Comparison of ENCODE assay signal across 16 cellular contexts in the genomic region with DNA sequence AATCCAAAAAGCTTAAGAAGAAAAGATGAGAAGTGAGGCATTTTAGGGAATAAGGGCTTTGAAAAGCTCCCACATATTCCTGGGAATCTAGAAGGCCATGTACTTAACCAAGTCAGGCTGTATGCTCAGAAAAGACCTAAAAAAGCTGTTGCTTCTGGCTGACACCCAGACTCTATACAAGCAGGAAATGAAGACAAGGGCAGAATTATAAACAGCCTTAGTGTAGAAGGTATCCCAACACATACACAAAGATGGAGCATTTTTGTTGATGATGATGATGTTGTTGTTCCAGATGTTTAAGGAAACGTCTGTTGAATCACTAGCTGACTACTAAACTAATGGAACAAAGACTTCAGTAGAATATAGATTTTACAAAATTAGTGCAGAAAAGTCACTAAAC. TPM values are rescaled to one million over a fixed set of nuclear protein-coding genes. Genes with fewer than 3 reads are reported as not detected.
A peak's percentile ranks its signal among the peaks of the same experiment; 100 is the strongest.
DNase-seq lines count a peak whose midpoint lies in the region; ATAC-seq, FAIRE-seq and TF ChIP-seq lines count a peak whose summit lies in the region.
"Had no signal": no experiment of that assay in that cellular context is flagged by ENCODE, and none has a peak within 500 bp of the region (broad histone marks: within the 10 kb centered on the region; RNA-seq: fewer than 3 reads in every experiment).

No MANE protein-coding gene starts in this region.

- no peaks in the 10 kb centered on the region for H3K79me2 ChIP-seq in Karpas-422 (ENCODE audit: low read length)
- no peaks in the 10 kb centered on the region for H3K79me2 ChIP-seq in HepG2 (ENCODE audit: insufficient read depth, low read length)

- FAIRE-seq in HepG2 (lab: Jason Lieb, UNC) (no peak), frontal cortex (lab: Jason Lieb, UNC) (no peak)
- FAIRE-seq: H54 had no signal

- WGBS in HepG2 (ENCODE audit: low lambda C conversion rate), result 82% methylated on average over 1 of the region's 1 CpG

- H3K9me2 ChIP-seq in Karpas-422 (replicated peaks; ENCODE audit: insufficient read depth, low read length), result no peaks in the 10 kb centered on the region

- no peak for TF ChIP-seq RAD21 in HepG2 (CRISPR knock-in tag; IDR thresholded peaks at IDR 0.05)

- no peak for TF ChIP-seq CTCF in HepG2 (CRISPR knock-in tag; IDR thresholded peaks at IDR 0.05)

- peak; percentile 28 for DNase-seq in EH (ENCODE audit: low read depth)
- DNase-seq in Karpas-422, result peak; percentile 29
- peak; percentile 25 for DNase-seq in dermis blood vessel endothelial cell
- DNase-seq in HepG2 (ENCODE audit: low spot score), result no peak
- DNase-seq in NCI-H69 (lab: John Stamatoyannopoulos, UW), result no peak
- DNase-seq in frontal cortex (ENCODE audit: low spot score in 2 of 2), result no peak
- no peak for DNase-seq in Right ventricle myocardium inferior (ENCODE audit: missing footprints)
- DNase-seq: ACHN; Caco-2; CD4-positive, alpha-beta memory T cell; DND-41; GF-D8 had no signal

- BruUV-seq in HepG2 (replicated peaks; lab: Mats Ljungman, UMichigan), result no TSS peak

- H3K27me3 ChIP-seq in Karpas-422 (ENCODE audit: low read length) (no peaks in the 10 kb centered on the region), HepG2 (ENCODE audit: control insufficient read depth in 1 of 2, insufficient read depth in 2 of 2, low read length in 2 of 2) (no peaks in the 10 kb centered on the region)

- POLR2A ChIA-PET in HepG2 (lab: Yijun Ruan, JAX), result interaction anchor here (0.6 to 2.3 kb wide), 2 partner anchors 25 to 238 kb away, joined by 3 to 11 read pairs; a partner anchor contains a TSS

- ATAC-seq in HepG2 (no peak), GM18517 (IDR thresholded peaks at IDR 0.05; ENCODE audit: unreplicated experiment) (no peak), Right ventricle myocardium inferior (no peak)

- H3K9ac ChIP-seq in Karpas-422 (ENCODE audit: low read length), result no peak overlapping the region
- H3K9ac ChIP-seq in HepG2 (ENCODE audit: insufficient read depth, low read depth, low read length), result peak overlapping the region; percentile 52; the same call in 1 of the 2 replicates

- intact Hi-C loops in HepG2 (cut with micrococcal nuclease; ENCODE audit: unreplicated experiment) (no loop called here), Right ventricle myocardium inferior (cut with DNase I) (no loop called here)

- H3K9me3 ChIP-seq in Karpas-422 (ENCODE audit: low read length) (peaks cover 18% of the 10 kb centered on the region), HepG2 (ENCODE audit: low read length) (peaks cover 21% of the 10 kb centered on the region)

- no peak overlapping the region for H2AFZ ChIP-seq in Karpas-422 (ENCODE audit: low read length)
- H2AFZ ChIP-seq in HepG2 (ENCODE audit: low read length), result no peak overlapping the region

- no peaks in the 10 kb centered on the region for H3K36me3 ChIP-seq in Karpas-422 (ENCODE audit: insufficient read depth, low read length)
- no peaks in the 10 kb centered on the region for H3K36me3 ChIP-seq in HepG2 (replicated peaks in 1 of 2; ENCODE audit: control insufficient read depth in 1 of 2, insufficient read depth in 2 of 2, low read length in 2 of 2)

- H4K20me1 ChIP-seq in Karpas-422 (ENCODE audit: insufficient read depth, low read depth, low read length) (no peaks in the 10 kb centered on the region), HepG2 (ENCODE audit: insufficient read depth, low read length) (no peaks in the 10 kb centered on the region)

- H3K27ac ChIP-seq in Karpas-422 (ENCODE audit: low read length) (no peak overlapping the region), HepG2 (ENCODE audit: extremely low read length, insufficient read depth, low read length) (peak overlapping the region; percentile 76)
- H3K27ac ChIP-seq: C4-2B had no signal

- H3K4me2 ChIP-seq in Karpas-422 (ENCODE audit: low read depth, low read length, poor library complexity, severe bottlenecking), result no peak overlapping the region
- peak overlapping the region; percentile 50 for H3K4me2 ChIP-seq in HepG2 (ENCODE audit: low read depth, low read length)

- H3K4me3 ChIP-seq in Karpas-422 (ENCODE audit: low read length) (no peak overlapping the region), HepG2 (replicated peaks in 1 of 3; ENCODE audit: insufficient read depth in 1 of 3, low read depth in 2 of 3, low read length in 3 of 3) (no peak overlapping the region)

- TF ChIP-seq EP300 in HepG2 (IDR thresholded peaks at IDR 0.05; ENCODE audit: low read depth in 2 of 2, low read length in 2 of 2), result no peak
- TF ChIP-seq EP300 in HepG2 (CRISPR knock-in tag; IDR thresholded peaks at IDR 0.05; ENCODE audit: borderline replicate concordance), result no peak

- CTCF ChIA-PET in HepG2 (lab: Yijun Ruan, JAX; ENCODE audit: low intra/inter-chr PET ratio, low total read pairs), result no interaction called here

- in situ Hi-C loops in HepG2 (cut with HindIII; ENCODE audit: extremely low pct_ligation_motif_present, low pct_unique_long_range_greater_than_20kb), result no loop called here

- TF ChIP-seq POLR2A in HepG2 (IDR thresholded peaks at IDR 0.05; ENCODE audit: insufficient read depth in 1 of 2, low read depth in 2 of 2, low read length in 2 of 2), result no peak

- H3K4me1 ChIP-seq in Karpas-422 (ENCODE audit: low read length), result no peaks in the 10 kb centered on the region
- H3K4me1 ChIP-seq in HepG2 (ENCODE audit: insufficient read depth, low read length), result peaks cover 44% of the 10 kb centered on the region

TF ChIP-seq in HepG2, 621 proteins besides CTCF, POLR2A, EP300 and RAD21 (continues in another document):
- no peak for TF ChIP-seq ZNF850 (CRISPR knock-in tag; conservative IDR thresholded peaks at IDR 0.05)
- no peak for TF ChIP-seq RFX1 (IDR thresholded peaks at IDR 0.05)
- no peak for TF ChIP-seq ATF7 (IDR thresholded peaks at IDR 0.05)
- TF ChIP-seq ATF7 (CRISPR knock-in tag; IDR thresholded peaks at IDR 0.05), result no peak
- TF ChIP-seq FOXA3 (CRISPR knock-in tag; IDR thresholded peaks at IDR 0.05), result no peak
- TF ChIP-seq, protein P1, sequence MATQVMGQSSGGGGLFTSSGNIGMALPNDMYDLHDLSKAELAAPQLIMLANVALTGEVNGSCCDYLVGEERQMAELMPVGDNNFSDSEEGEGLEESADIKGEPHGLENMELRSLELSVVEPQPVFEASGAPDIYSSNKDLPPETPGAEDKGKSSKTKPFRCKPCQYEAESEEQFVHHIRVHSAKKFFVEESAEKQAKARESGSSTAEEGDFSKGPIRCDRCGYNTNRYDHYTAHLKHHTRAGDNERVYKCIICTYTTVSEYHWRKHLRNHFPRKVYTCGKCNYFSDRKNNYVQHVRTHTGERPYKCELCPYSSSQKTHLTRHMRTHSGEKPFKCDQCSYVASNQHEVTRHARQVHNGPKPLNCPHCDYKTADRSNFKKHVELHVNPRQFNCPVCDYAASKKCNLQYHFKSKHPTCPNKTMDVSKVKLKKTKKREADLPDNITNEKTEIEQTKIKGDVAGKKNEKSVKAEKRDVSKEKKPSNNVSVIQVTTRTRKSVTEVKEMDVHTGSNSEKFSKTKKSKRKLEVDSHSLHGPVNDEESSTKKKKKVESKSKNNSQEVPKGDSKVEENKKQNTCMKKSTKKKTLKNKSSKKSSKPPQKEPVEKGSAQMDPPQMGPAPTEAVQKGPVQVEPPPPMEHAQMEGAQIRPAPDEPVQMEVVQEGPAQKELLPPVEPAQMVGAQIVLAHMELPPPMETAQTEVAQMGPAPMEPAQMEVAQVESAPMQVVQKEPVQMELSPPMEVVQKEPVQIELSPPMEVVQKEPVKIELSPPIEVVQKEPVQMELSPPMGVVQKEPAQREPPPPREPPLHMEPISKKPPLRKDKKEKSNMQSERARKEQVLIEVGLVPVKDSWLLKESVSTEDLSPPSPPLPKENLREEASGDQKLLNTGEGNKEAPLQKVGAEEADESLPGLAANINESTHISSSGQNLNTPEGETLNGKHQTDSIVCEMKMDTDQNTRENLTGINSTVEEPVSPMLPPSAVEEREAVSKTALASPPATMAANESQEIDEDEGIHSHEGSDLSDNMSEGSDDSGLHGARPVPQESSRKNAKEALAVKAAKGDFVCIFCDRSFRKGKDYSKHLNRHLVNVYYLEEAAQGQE (IDR thresholded peaks at IDR 0.05; ENCODE audit: borderline replicate concordance in 1 of 2, low read depth in 1 of 2, low read length in 2 of 2), result no peak
- no peak for TF ChIP-seq RXRB (CRISPR knock-in tag; IDR thresholded peaks at IDR 0.05; ENCODE audit: borderline replicate concordance)
- no peak for TF ChIP-seq SOX13 (IDR thresholded peaks at IDR 0.05)
- no peak for TF ChIP-seq SOX13 (CRISPR knock-in tag; conservative IDR thresholded peaks at IDR 0.05 in 1 of 2, IDR thresholded peaks at IDR 0.05 in 1 of 2)

RNA-seq across cellular contexts. Expression of a gene that starts 26.1 kb away (rescaled TPM):
- total RNA-seq in Karpas-422 (2014; rRNA removed; shearing (Covaris generic); ENCODE audit: low replicate concordance), result 14.2 and 17.8 TPM in 2 replicates
- 6.1 and 13.8 TPM in 2 replicates for total RNA-seq in dermis blood vessel endothelial cell
- total RNA-seq in HepG2 (2016; rRNA removed; fragmentation: Illumina TruSeq; extraction: Trizol), result 11.8 and 13.2 TPM in 2 replicates
- total RNA-seq in HepG2 (2016; cell fraction: cytosol; rRNA removed; fragmentation: Illumina TruSeq; extraction: Trizol; ENCODE audit: low read depth), result 3.8 and 4.6 TPM in 2 replicates
- 11.6 and 12.8 TPM in 2 replicates for total RNA-seq in HepG2 (2016; cell fraction: insoluble cytoplasmic fraction; rRNA removed; fragmentation: Illumina TruSeq; extraction: Trizol)
- total RNA-seq in HepG2 (2016; cell fraction: membrane; rRNA removed; fragmentation: Illumina TruSeq; extraction: Trizol), result 8.3 and 8.8 TPM in 2 replicates
- 13.1 and 18.3 TPM in 2 replicates for total RNA-seq in HepG2 (2016; cell fraction: nucleus; rRNA removed; fragmentation: Illumina TruSeq; extraction: Trizol)
- polyA plus RNA-seq in HepG2 (2011; rRNA removed), result 30.4 and 34.5 TPM in 2 replicates
- polyA plus RNA-seq in HepG2 (2011; cell fraction: cytosol; rRNA removed), result 15.0 and 21.1 TPM in 2 replicates
- polyA plus RNA-seq in HepG2 (2011; cell fraction: nucleus; rRNA removed), result 27.0 and 36.1 TPM in 2 replicates
- polyA plus RNA-seq in HepG2 (2012), result 30.9 and 33.4 TPM in 2 replicates
- polyA plus RNA-seq in HepG2 (2016; cell fraction: cytosol; fragmentation: Illumina TruSeq; extraction: Trizol; ENCODE audit: low read depth), result 3.5 and 4.7 TPM in 2 replicates
- 13.1 and 14.1 TPM in 2 replicates for polyA plus RNA-seq in HepG2 (2016; cell fraction: insoluble cytoplasmic fraction; fragmentation: Illumina TruSeq; extraction: Trizol; ENCODE audit: low read depth)
- polyA plus RNA-seq in HepG2 (2016; cell fraction: membrane; fragmentation: Illumina TruSeq; extraction: Trizol; ENCODE audit: low read depth), result 9.2 and 9.4 TPM in 2 replicates
- polyA plus RNA-seq in HepG2 (2016; cell fraction: nucleus; fragmentation: Illumina TruSeq; extraction: Trizol; ENCODE audit: insufficient read depth, low read depth), result 29.5 and 35.4 TPM in 2 replicates
- polyA minus RNA-seq in HepG2 (2011; rRNA and poly(A)+ RNA removed; ENCODE audit: low replicate concordance), result 8.4 TPM in 1 of 2 replicates, not detected in the other
- 11.7 and 12.8 TPM in 2 replicates for polyA minus RNA-seq in HepG2 (2011; cell fraction: cytosol; rRNA and poly(A)+ RNA removed)
- polyA minus RNA-seq in HepG2 (2011; cell fraction: nucleus; rRNA and poly(A)+ RNA removed), result 45.6 and 48.0 TPM in 2 replicates
- 8.2 TPM for total RNA-seq in frontal cortex
- total RNA-seq in Right ventricle myocardium inferior, result 4.7 TPM
- total RNA-seq: HT-29 had no signal

Comparison
In these comparisons a context has a peak if more than half of its experiments do, and no peak if none do; other contexts are left out.
1. DNase-seq: peak in EH (single experiment), Karpas-422 (single experiment) and dermis blood vessel endothelial cell (single experiment); none in HepG2 (single experiment), NCI-H69 (single experiment), frontal cortex (0 of 2) and Right ventricle myocardium inferior (single experiment).